ENCODE assay signal across 24 cellular contexts in the genomic region with DNA sequence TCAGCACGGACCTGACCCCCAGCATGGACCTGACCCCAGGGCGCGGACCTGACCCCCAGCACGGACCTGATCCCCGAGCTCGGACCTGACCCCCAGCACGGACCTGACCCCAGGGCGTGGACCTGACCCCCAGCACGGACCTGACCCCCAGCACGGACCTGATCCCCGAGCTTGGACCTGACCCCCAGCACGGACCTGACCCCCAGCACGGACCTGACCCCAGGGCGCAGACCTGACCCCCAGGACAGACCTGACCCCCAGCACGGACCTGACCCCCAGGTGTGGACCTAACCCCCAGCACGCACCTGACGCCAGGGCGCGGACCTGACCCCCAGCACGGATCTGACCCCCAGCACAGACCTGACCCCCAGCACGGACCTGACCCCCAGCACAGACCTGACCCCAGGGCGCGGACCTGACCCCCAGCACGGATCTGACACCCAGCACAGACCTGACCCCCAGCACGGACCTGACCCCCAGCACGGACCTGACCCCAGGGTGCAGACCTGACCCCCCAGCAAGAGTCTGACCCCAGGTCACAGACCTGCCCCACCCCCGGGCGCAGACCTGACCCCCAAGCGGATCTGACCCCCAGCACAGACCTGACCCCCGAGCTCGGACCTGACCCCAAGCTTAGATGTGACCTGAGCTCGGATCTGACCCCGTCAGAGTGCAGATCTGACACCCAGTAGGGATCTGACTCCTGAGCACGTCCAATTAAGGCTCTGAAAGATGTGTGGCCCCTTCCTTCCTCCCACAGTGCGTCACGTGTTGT.
"Had no signal": no experiment of that assay in that cellular context is flagged by ENCODE, and none has a peak within 500 bp of the region (broad histone marks: within the 10 kb centered on the region; RNA-seq: fewer than 3 reads in every experiment).

No MANE protein-coding gene starts in this region.

- H3K9ac ChIP-seq: parathyroid adenoma had no signal

- FAIRE-seq: small intestine had no signal

- DNase-seq: naive B cell; naive thymus-derived CD8-positive, alpha-beta T cell; nephron progenitor cell; occipital lobe; ovary; psoas muscle; right lobe of liver; sigmoid colon; small intestine; stimulated activated CD4-positive, alpha-beta T cell treated with anti-CD3 and anti-CD28 coated beads, Interleukin-15, amount 100 ng/mL, for 24 hours; stimulated activated CD4-positive, alpha-beta T cell treated with anti-CD3 and anti-CD28 coated beads, Interleukin-4, amount 100 ng/mL, for 1 hour; stimulated activated CD4-positive, alpha-beta T cell treated with anti-CD3 and anti-CD28 coated beads, Interleukin-4, amount 100 ng/mL, for 4 hours; stimulated activated CD8-positive, alpha-beta memory T cell treated with anti-CD3 and anti-CD28 coated beads, Interleukin-4, amount 100 ng/mL, for 48 hours; stimulated activated naive B cell treated with anti-CD40 and anti-IgM and Interleukin-4, amounts not matched to agents 10 μg/mL and 1 μg/mL and 100 μg/mL, for 72 hours; stimulated activated naive CD8-positive, alpha-beta T cell treated with anti-CD3 and anti-CD28 coated beads, Interleukin-15, amount 100 ng/mL, for 72 hours; stimulated activated naive CD8-positive, alpha-beta T cell treated with anti-CD3 and anti-CD28 coated beads, Interleukin-15, Interleukin-2, amounts not matched to agents 100 U/mL and 50 U/mL, for 24 hours; substantia nigra; testis; tibial artery; transverse colon had no signal

- H3K4me3 ChIP-seq: ovary, psoas muscle, right lobe of liver, sigmoid colon, suprapubic skin, testis, tibial artery, transverse colon, upper lobe of left lung, vagina had no signal

- H3K79me2 ChIP-seq: parathyroid adenoma had no signal

- H3K9me3 ChIP-seq: ovary, psoas muscle, right lobe of liver, sigmoid colon, suprapubic skin, testis, tibial artery, transverse colon, upper lobe of left lung, vagina had no signal

- H3K27ac ChIP-seq: ovary, parathyroid adenoma, psoas muscle, right lobe of liver, sigmoid colon, suprapubic skin, testis, tibial artery, transverse colon, upper lobe of left lung, vagina had no signal

- H3K4me1 ChIP-seq: parathyroid adenoma, psoas muscle, right lobe of liver, sigmoid colon, suprapubic skin, testis, transverse colon, upper lobe of left lung, vagina had no signal

- H2AFZ ChIP-seq: parathyroid adenoma had no signal

- H3K27me3 ChIP-seq: ovary, right lobe of liver, suprapubic skin, testis, tibial artery, upper lobe of left lung, vagina had no signal

- H3K36me3 ChIP-seq: ovary, right lobe of liver, sigmoid colon, suprapubic skin, tibial artery, transverse colon, upper lobe of left lung, vagina had no signal
